ENCODE assay signal across 1 cellular context in the genomic region with DNA sequence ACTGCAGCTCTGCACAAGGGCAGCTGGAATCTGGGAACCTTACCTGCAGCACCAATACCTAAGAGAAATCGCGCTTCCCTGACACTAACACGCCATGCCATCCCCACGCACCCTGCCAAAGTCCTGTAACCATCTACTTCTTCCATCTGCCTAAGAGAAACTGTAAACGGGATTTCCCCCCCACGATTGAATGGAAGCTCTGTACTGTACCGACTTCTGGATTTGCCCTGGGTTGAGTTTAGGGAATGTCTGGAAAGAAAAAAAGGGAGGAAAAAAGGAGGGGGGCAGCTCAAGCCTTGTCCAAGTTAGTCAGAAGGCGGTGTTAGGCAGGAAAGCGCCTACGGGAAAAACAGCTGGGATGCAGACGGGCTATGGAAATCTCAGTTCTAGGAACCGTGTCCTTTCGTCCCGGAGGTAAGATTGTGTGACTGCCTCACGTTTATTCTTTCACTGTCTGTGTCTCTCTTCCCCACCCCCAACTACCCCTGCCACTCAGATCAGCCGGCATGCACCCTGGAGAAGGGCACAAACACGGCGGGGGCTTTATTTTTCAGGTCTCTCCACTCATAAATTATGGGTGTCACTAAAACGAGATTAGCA.
TF ChIP-seq lines count a peak whose summit lies in the region.

No MANE protein-coding gene starts in this region.

TF ChIP-seq in WTC11, 78 proteins besides CTCF, POLR2A, EP300 and RAD21 (continued from another document):
- TF ChIP-seq, protein P1, sequence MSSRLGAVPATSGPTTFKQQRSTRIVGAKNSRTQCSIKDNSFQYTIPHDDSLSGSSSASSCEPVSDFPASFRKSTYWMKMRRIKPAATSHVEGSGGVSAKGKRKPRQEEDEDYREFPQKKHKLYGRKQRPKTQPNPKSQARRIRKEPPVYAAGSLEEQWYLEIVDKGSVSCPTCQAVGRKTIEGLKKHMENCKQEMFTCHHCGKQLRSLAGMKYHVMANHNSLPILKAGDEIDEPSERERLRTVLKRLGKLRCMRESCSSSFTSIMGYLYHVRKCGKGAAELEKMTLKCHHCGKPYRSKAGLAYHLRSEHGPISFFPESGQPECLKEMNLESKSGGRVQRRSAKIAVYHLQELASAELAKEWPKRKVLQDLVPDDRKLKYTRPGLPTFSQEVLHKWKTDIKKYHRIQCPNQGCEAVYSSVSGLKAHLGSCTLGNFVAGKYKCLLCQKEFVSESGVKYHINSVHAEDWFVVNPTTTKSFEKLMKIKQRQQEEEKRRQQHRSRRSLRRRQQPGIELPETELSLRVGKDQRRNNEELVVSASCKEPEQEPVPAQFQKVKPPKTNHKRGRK (CRISPR knock-in tag; IDR thresholded peaks at IDR 0.05; ENCODE audit: borderline replicate concordance), result no peak
- TF ChIP-seq IRF2 (CRISPR knock-in tag; IDR thresholded peaks at IDR 0.05; ENCODE audit: borderline replicate concordance, low read depth) (no peak), NR2C2 (CRISPR knock-in tag; IDR thresholded peaks at IDR 0.05) (no peak), ZNF232 (CRISPR knock-in tag; IDR thresholded peaks at IDR 0.05) (no peak), ZNF121 (CRISPR knock-in tag; IDR thresholded peaks at IDR 0.05) (no peak), NR3C1 (CRISPR knock-in tag; conservative IDR thresholded peaks at IDR 0.05; ENCODE audit: low read depth) (no peak), ELF4 (CRISPR knock-in tag; IDR thresholded peaks at IDR 0.05; ENCODE audit: low read depth) (no peak)
- TF ChIP-seq, protein P2, sequence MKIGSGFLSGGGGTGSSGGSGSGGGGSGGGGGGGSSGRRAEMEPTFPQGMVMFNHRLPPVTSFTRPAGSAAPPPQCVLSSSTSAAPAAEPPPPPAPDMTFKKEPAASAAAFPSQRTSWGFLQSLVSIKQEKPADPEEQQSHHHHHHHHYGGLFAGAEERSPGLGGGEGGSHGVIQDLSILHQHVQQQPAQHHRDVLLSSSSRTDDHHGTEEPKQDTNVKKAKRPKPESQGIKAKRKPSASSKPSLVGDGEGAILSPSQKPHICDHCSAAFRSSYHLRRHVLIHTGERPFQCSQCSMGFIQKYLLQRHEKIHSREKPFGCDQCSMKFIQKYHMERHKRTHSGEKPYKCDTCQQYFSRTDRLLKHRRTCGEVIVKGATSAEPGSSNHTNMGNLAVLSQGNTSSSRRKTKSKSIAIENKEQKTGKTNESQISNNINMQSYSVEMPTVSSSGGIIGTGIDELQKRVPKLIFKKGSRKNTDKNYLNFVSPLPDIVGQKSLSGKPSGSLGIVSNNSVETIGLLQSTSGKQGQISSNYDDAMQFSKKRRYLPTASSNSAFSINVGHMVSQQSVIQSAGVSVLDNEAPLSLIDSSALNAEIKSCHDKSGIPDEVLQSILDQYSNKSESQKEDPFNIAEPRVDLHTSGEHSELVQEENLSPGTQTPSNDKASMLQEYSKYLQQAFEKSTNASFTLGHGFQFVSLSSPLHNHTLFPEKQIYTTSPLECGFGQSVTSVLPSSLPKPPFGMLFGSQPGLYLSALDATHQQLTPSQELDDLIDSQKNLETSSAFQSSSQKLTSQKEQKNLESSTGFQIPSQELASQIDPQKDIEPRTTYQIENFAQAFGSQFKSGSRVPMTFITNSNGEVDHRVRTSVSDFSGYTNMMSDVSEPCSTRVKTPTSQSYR (CRISPR knock-in tag; IDR thresholded peaks at IDR 0.05), result no peak
- TF ChIP-seq, protein P3, sequence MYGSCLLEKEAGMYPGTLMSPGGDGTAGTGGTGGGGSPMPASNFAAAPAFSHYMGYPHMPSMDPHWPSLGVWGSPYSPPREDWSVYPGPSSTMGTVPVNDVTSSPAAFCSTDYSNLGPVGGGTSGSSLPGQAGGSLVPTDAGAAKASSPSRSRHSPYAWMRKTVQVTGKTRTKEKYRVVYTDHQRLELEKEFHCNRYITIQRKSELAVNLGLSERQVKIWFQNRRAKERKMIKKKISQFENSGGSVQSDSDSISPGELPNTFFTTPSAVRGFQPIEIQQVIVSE (CRISPR knock-in tag; IDR thresholded peaks at IDR 0.05; ENCODE audit: borderline replicate concordance), result no peak
TF ChIP-seq in WTC11: peak in this region for 0.
